ENCODE assay signal across 8 cellular contexts in the genomic region with DNA sequence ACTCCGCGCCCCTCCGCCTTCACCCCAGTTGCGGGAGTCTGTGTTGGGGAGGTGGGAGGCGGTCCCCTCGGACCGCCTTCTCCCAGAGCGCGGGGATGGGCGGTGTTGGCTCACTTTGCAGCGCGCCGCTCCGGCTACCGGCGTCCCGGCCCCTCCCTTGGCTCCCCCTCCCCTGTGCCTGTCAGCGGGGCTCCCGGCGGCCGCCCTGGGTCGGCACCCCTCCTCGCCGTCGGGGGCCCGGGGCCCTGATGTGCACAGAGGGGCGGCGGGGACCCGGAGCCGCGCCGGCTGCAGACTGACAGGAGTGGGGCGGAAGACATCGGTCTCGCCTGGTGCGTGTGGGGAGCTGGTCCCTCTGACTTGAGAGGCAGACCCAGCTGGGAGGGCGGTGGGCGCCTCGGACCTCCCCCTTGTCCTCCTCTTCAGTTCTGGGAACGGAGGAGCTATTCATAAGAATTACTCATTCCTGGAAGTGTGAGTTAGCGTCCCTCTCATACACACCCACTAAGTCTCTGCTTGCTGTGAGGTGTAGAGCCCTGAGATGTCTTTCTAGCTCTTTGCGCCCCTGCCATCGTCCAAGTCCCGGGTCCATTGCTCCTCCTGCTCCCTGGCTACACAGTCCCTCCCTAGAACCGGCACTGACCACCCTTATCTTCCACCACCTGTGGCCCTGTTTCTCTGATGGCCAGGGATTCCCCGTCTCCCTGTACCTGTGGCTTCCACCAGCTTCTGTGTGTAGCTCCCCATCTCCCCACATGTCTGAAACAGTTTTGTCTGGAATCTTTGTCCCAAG. TPM values are rescaled to one million over a fixed set of nuclear protein-coding genes. Genes with fewer than 3 reads are reported as not detected.
DNase-seq lines count a peak whose midpoint lies in the region; ATAC-seq and TF ChIP-seq lines count a peak whose summit lies in the region.

No MANE protein-coding gene starts in this region.

- TF ChIP-seq CTCF in psoas muscle (IDR thresholded peaks at IDR 0.05), result no peak

- peak; percentile 65 for DNase-seq in activated CD8-positive, alpha-beta memory T cell treated with anti-CD3 and anti-CD28 coated beads for 24 hours
- DNase-seq in activated CD8-positive, alpha-beta memory T cell treated with anti-CD3 and anti-CD28 coated beads, Interleukin-2, amount 50 U/mL, for 4 hours, result no peak
- DNase-seq in activated T-helper 2 cell treated with anti-CD3 and anti-CD28 coated beads, Interferon-gamma antibody, Interleukin-2, Interleukin-4, amounts not matched to agents 10 μg/mL and 5 μg/mL and 100 μg/mL, durations not matched to agents 14 hours and 24 hours and 36 hours (ENCODE audit: low spot score), result peak; percentile 8
- peak; percentile 23 for DNase-seq in left cardiac atrium
- peak; percentile 31 to 51 for DNase-seq in psoas muscle
- no peak for DNase-seq in GDM1 (lab: John Stamatoyannopoulos, UW)

- H3K4me1 Mint-ChIP-seq in activated T-helper 2 cell treated with anti-CD3 and anti-CD28 coated beads, Interferon-gamma antibody, Interleukin-2, Interleukin-4, amounts not matched to agents 10 μg/mL and 5 μg/mL and 100 μg/mL, durations not matched to agents 14 hours and 24 hours and 36 hours (ENCODE audit: low read depth), result peaks cover 7% of the 10 kb centered on the region

- H3K36me3 Mint-ChIP-seq in activated T-helper 2 cell treated with anti-CD3 and anti-CD28 coated beads, Interferon-gamma antibody, Interleukin-2, Interleukin-4, amounts not matched to agents 10 μg/mL and 5 μg/mL and 100 μg/mL, durations not matched to agents 14 hours and 24 hours and 36 hours (ENCODE audit: low read depth), result no peaks in the 10 kb centered on the region

- no peak overlapping the region for H3K27ac Mint-ChIP-seq in activated T-helper 2 cell treated with anti-CD3 and anti-CD28 coated beads, Interferon-gamma antibody, Interleukin-2, Interleukin-4, amounts not matched to agents 10 μg/mL and 5 μg/mL and 100 μg/mL, durations not matched to agents 14 hours and 24 hours and 36 hours

- no peaks in the 10 kb centered on the region for H3K9me3 ChIP-seq in psoas muscle

- peaks cover 23% of the 10 kb centered on the region for H3K27me3 Mint-ChIP-seq in activated T-helper 2 cell treated with anti-CD3 and anti-CD28 coated beads, Interferon-gamma antibody, Interleukin-2, Interleukin-4, amounts not matched to agents 10 μg/mL and 5 μg/mL and 100 μg/mL, durations not matched to agents 14 hours and 24 hours and 36 hours (ENCODE audit: low read depth)

- peak; percentile 14 to 32 for ATAC-seq in left cardiac atrium
- ATAC-seq in psoas muscle, result no peak
- ATAC-seq in HG03108 (IDR thresholded peaks at IDR 0.05; ENCODE audit: unreplicated experiment), result no peak
- ATAC-seq in HG03159 (IDR thresholded peaks at IDR 0.05; ENCODE audit: unreplicated experiment), result no peak

- H3K27ac ChIP-seq in psoas muscle, result no peak overlapping the region

- WGBS in psoas muscle, 3 donors, result 7 to 8% (median 8%) methylated on average over 34 to 46 of the region's 46 CpGs

- intact Hi-C loops in activated T-helper 2 cell treated with anti-CD3 and anti-CD28 coated beads, Interferon-gamma antibody, Interleukin-2, Interleukin-4, amounts not matched to agents 10 μg/mL and 5 μg/mL and 100 μg/mL, durations not matched to agents 14 hours and 24 hours and 36 hours (cut with micrococcal nuclease), result no loop called here
- intact Hi-C loops in left cardiac atrium (cut with DNase I), result loop anchor here (5.0 kb wide), 1 partner anchor 248 kb away; no protein-coding TSS in a partner anchor
- intact Hi-C loops in psoas muscle (cut with DNase I), result loop anchor here (5.0 to 10.0 kb wide), 4 partner anchors 33 to 248 kb away; no protein-coding TSS in a partner anchor

- peaks cover 0 to 26% (median 0%) of the 10 kb centered on the region in 3 donors for H3K27me3 ChIP-seq in psoas muscle (ENCODE audit: insufficient read depth in 3 of 3, low read length in 2 of 3)

- H3K9me3 Mint-ChIP-seq in activated T-helper 2 cell treated with anti-CD3 and anti-CD28 coated beads, Interferon-gamma antibody, Interleukin-2, Interleukin-4, amounts not matched to agents 10 μg/mL and 5 μg/mL and 100 μg/mL, durations not matched to agents 14 hours and 24 hours and 36 hours, result no peaks in the 10 kb centered on the region

- peaks cover 4% of the 10 kb centered on the region for H3K4me1 ChIP-seq in psoas muscle

- peak overlapping the region; percentile 87 for H3K4me3 ChIP-seq in psoas muscle

- no peaks in the 10 kb centered on the region for H3K36me3 ChIP-seq in psoas muscle (ENCODE audit: insufficient read depth in 1 of 2, low read depth in 1 of 2)

- peak overlapping the region; percentile 55 for H3K4me3 Mint-ChIP-seq in activated T-helper 2 cell treated with anti-CD3 and anti-CD28 coated beads, Interferon-gamma antibody, Interleukin-2, Interleukin-4, amounts not matched to agents 10 μg/mL and 5 μg/mL and 100 μg/mL, durations not matched to agents 14 hours and 24 hours and 36 hours (ENCODE audit: low read depth)

RNA-seq across cellular contexts. Expression of a gene that starts 1.0 kb away (rescaled TPM):
- total RNA-seq in activated T-helper 2 cell treated with anti-CD3 and anti-CD28 coated beads, Interferon-gamma antibody, Interleukin-2, Interleukin-4, amounts not matched to agents 10 μg/mL and 5 μg/mL and 100 μg/mL, durations not matched to agents 14 hours and 24 hours and 36 hours, result 0.55 and 0.66 TPM in 2 replicates
- 10 to 100 TPM; 28.0 to 40.5 TPM for total RNA-seq in left cardiac atrium
- total RNA-seq in psoas muscle, result 10 to 100 TPM; 22.9 to 52.1 (median 33.8) TPM
- 1 to 10 TPM; 5.4 to 10.0 (median 7.6) TPM for polyA plus RNA-seq in psoas muscle

RNA-seq across cellular contexts. Expression of a gene that starts 42.3 kb away (rescaled TPM):
- total RNA-seq in activated T-helper 2 cell treated with anti-CD3 and anti-CD28 coated beads, Interferon-gamma antibody, Interleukin-2, Interleukin-4, amounts not matched to agents 10 μg/mL and 5 μg/mL and 100 μg/mL, durations not matched to agents 14 hours and 24 hours and 36 hours, result not detected in 2 replicates
- total RNA-seq in left cardiac atrium, result under 1 TPM in 1 of 2 donors, not detected in 1; 0.29 TPM
- not detected for total RNA-seq in psoas muscle
- not detected for polyA plus RNA-seq in psoas muscle

Comparison
In these comparisons a context has a peak if more than half of its experiments do, and no peak if none do; other contexts are left out.
1. DNase-seq: peak in activated CD8-positive, alpha-beta memory T cell treated with anti-CD3 and anti-CD28 coated beads for 24 hours (single experiment), activated T-helper 2 cell treated with anti-CD3 and anti-CD28 coated beads, Interferon-gamma antibody, Interleukin-2, Interleukin-4, amounts not matched to agents 10 μg/mL and 5 μg/mL and 100 μg/mL, durations not matched to agents 14 hours and 24 hours and 36 hours (single experiment), left cardiac atrium (single experiment) and psoas muscle (2 of 2); none in activated CD8-positive, alpha-beta memory T cell treated with anti-CD3 and anti-CD28 coated beads, Interleukin-2, amount 50 U/mL, for 4 hours (single experiment) and GDM1 (single experiment).
2. ATAC-seq: peak in left cardiac atrium (2 of 2); none in psoas muscle (0 of 4), HG03108 (single experiment) and HG03159 (single experiment).
3. RNA of a gene that starts 1.0 kb away (total RNA-seq): 28.0 to 40.5 TPM in left cardiac atrium and 22.9 to 52.1 TPM in psoas muscle; 0.55 to 0.66 TPM in activated T-helper 2 cell treated with anti-CD3 and anti-CD28 coated beads, Interferon-gamma antibody, Interleukin-2, Interleukin-4, amounts not matched to agents 10 μg/mL and 5 μg/mL and 100 μg/mL, durations not matched to agents 14 hours and 24 hours and 36 hours; every median in the first group is over 10 times any median in the second.